In genomic region chr5:1169608-1170115, GRCh38 we compare ENCODE assay signal across 26 cellular contexts. TPM values are rescaled to one million over a fixed set of nuclear protein-coding genes. Genes with fewer than 3 reads are reported as not detected.
"Had no signal": no experiment of that assay in that cellular context is flagged by ENCODE, and none has a peak within 500 bp of the region (broad histone marks: within the 10 kb centered on the region; RNA-seq: fewer than 3 reads in every experiment).

No MANE protein-coding gene starts in this region.

- DNase-seq: cerebellar nuclear complex; colonic mucosa; dermis blood vessel endothelial cell; esophagus squamous epithelium; foreskin fibroblast; glutamatergic neuron; mesendoderm; naive thymus-derived CD4-positive, alpha-beta T cell; nucleus accumbens; ovary; stimulated activated CD4-positive, alpha-beta T cell treated with anti-CD3 and anti-CD28 coated beads, Interleukin-4, amount 100 ng/mL, for 1 hour; stimulated activated CD8-positive, alpha-beta memory T cell treated with anti-CD3 and anti-CD28 coated beads, Interleukin-4, amount 100 ng/mL, for 48 hours; stimulated activated naive CD8-positive, alpha-beta T cell treated with anti-CD3 and anti-CD28 coated beads, Interleukin-15, Interleukin-2, amounts not matched to agents 100 U/mL and 50 U/mL, for 24 hours; uterus had no signal

- H3K4me3 ChIP-seq: colonic mucosa, esophagus squamous epithelium, gastroesophageal sphincter, ovary, right lobe of liver, suprapubic skin, thyroid gland, uterus had no signal

- H3K4me1 ChIP-seq: uterus had no signal

- H3K27ac ChIP-seq: colonic mucosa, esophagus squamous epithelium, gastroesophageal sphincter, ovary, right lobe of liver, suprapubic skin, thyroid gland, uterus had no signal

- H3K27me3 ChIP-seq: colonic mucosa, ovary, right lobe of liver, thyroid gland, uterus had no signal

- H3K9me3 ChIP-seq: colonic mucosa, esophagus squamous epithelium, gastroesophageal sphincter, ovary, right lobe of liver, suprapubic skin, thyroid gland, uterus had no signal

- H3K36me3 ChIP-seq: colonic mucosa, esophagus squamous epithelium, gastroesophageal sphincter, ovary, right lobe of liver, suprapubic skin, thyroid gland, uterus had no signal

- ATAC-seq: gastroesophageal sphincter; left lobe of liver; naive thymus-derived CD4-positive, alpha-beta T cell; right lobe of liver; stimulated activated effector memory CD8-positive, alpha-beta T cell treated with anti-CD3 and anti-CD28 coated beads, Interleukin-12 subunit alpha, Interleukin-12 subunit beta, amount 100 ng/mL, for 72 hours; stimulated activated naive CD8-positive, alpha-beta T cell treated with anti-CD3 and anti-CD28 coated beads, Interleukin-15, Interleukin-2, amounts not matched to agents 100 U/mL and 50 U/mL, for 24 hours had no signal

RNA-seq across cellular contexts. Expression of gene SLC6A19, which starts 31.7 kb away (rescaled TPM):
- total RNA-seq: dermis blood vessel endothelial cell; epithelial cell of proximal tubule; esophagus squamous epithelium; gastroesophageal sphincter; kidney epithelial cell; lung microvascular endothelial cell; mononuclear cell; naive thymus-derived CD4-positive, alpha-beta T cell; neural crest cell; thyroid gland had no signal
- polyA plus RNA-seq: naive thymus-derived CD4-positive, alpha-beta T cell; ovary had no signal

RNA-seq across cellular contexts. Expression of gene SLC6A18, which starts 55.5 kb away (rescaled TPM):
- total RNA-seq: dermis blood vessel endothelial cell; epithelial cell of proximal tubule; esophagus squamous epithelium; gastroesophageal sphincter; kidney epithelial cell; left lobe of liver; lung microvascular endothelial cell; mononuclear cell; naive thymus-derived CD4-positive, alpha-beta T cell; neural crest cell; ovary; progenitor cell of endocrine pancreas; right lobe of liver; suprapubic skin; thyroid gland; uterus had no signal
- polyA plus RNA-seq: naive thymus-derived CD4-positive, alpha-beta T cell; ovary had no signal
